In the genomic region with DNA sequence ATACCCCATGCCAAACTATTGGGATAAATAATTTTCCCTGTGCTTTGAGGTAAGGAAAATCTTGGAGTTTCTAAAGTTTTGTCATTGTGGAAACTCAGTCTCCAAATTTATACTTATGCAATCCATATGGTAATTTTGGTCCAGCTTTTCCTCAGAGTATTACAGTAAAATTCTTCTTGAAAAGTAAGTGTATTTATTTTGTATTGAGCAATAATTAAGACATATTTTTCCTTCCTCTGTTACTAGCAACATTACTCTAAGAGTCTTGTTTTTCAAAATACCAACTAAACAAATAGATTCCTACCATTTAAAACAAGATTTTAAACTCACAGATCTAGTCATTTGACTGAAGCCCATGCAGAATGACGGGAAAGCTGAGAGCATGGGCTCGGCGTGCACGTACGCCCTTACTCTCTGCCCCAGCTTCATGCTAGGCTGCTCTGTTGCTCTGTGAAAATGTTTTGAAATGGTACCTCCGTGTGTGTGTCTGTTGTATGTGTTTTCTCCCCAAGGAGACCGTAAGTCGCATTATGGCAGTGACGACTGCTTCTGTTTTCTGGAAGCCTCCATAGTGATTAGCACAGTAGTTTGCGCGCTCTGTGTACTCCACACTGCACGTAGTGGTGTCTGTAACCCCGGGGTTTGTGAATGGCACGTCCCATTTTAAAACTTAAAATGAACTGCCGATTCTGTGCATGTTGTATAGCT, we compare ENCODE assay signal across 9 cellular contexts.
DNase-seq lines count a peak whose midpoint lies in the region; ATAC-seq, FAIRE-seq and TF ChIP-seq lines count a peak whose summit lies in the region.
"Had no signal": no experiment of that assay in that cellular context is flagged by ENCODE, and none has a peak within 500 bp of the region (broad histone marks: within the 10 kb centered on the region; RNA-seq: fewer than 3 reads in every experiment).

No MANE protein-coding gene starts in this region.

- no peaks in the 10 kb centered on the region for H3F3A ChIP-seq in PC-9 (ENCODE audit: insufficient read depth, low read depth)

- H3K79me2 ChIP-seq in PC-9 (ENCODE audit: low read depth) = no peaks in the 10 kb centered on the region

- ATAC-seq in HG03432 (IDR thresholded peaks at IDR 0.05; ENCODE audit: unreplicated experiment) = no peak

- H3K9me3 ChIP-seq in AG04450 (ENCODE audit: control insufficient read depth, insufficient read depth, low read length) = no peaks in the 10 kb centered on the region
- no peaks in the 10 kb centered on the region for H3K9me3 ChIP-seq in PC-9 (ENCODE audit: insufficient read depth, low read depth)

- BruUV-seq in PC-9 (replicated peaks; lab: Mats Ljungman, UMichigan) = no TSS peak

- no peaks in the 10 kb centered on the region for H3K27me3 ChIP-seq in AG04450 (ENCODE audit: control insufficient read depth, insufficient read depth, low read length)
- H3K27me3 ChIP-seq in PC-9 (ENCODE audit: insufficient read depth, low read depth) = no peaks in the 10 kb centered on the region

- TF ChIP-seq POLR2A in H54 (IDR thresholded peaks at IDR 0.05; ENCODE audit: low read depth, low read length) = no peak

- peaks cover 27% of the 10 kb centered on the region for H3K4me1 Mint-ChIP-seq in activated naive CD8-positive, alpha-beta T cell treated with anti-CD3 and anti-CD28 coated beads for 36 hours

- peak overlapping the region; percentile 42 for H3K4me3 Mint-ChIP-seq in activated naive CD8-positive, alpha-beta T cell treated with anti-CD3 and anti-CD28 coated beads for 36 hours

- intact Hi-C loops in PC-9 (cut with micrococcal nuclease; ENCODE audit: unreplicated experiment) = no loop called here

- FAIRE-seq in H54 (lab: Jason Lieb, UNC) = no peak

- no peak overlapping the region for H2AFZ ChIP-seq in PC-9

- POLR2A ChIA-PET in AG04450 (lab: Yijun Ruan, JAX) (no interaction called here), PC-9 (lab: Charles Lee; ENCODE audit: unreplicated experiment) (interaction anchor here (0.6 kb wide), 1 partner anchor 1093 kb away, joined by 6 read pairs; no protein-coding TSS in a partner anchor)

- H3K4me1 ChIP-seq in PC-9 (replicated peaks; ENCODE audit: insufficient read depth) = no peaks in the 10 kb centered on the region

- peaks cover 19% of the 10 kb centered on the region for H3K36me3 Mint-ChIP-seq in activated naive CD8-positive, alpha-beta T cell treated with anti-CD3 and anti-CD28 coated beads for 36 hours

- peak overlapping the region; percentile 80 for H3K27ac ChIP-seq in AG04450 (ENCODE audit: low read depth, low read length)
- H3K27ac ChIP-seq in PC-9 = no peak overlapping the region

- H4K20me1 ChIP-seq in PC-9 (ENCODE audit: insufficient read depth) = no peaks in the 10 kb centered on the region

- no peaks in the 10 kb centered on the region; the same call in 1 of the 2 replicates for H3K9me2 ChIP-seq in PC-9 (ENCODE audit: insufficient read depth)

- peak overlapping the region; percentile 67 for H3K27ac Mint-ChIP-seq in activated naive CD8-positive, alpha-beta T cell treated with anti-CD3 and anti-CD28 coated beads for 36 hours

- CTCF ChIA-PET in AG04450 (lab: Charles Lee) (interaction anchor here (0.6 to 1.4 kb wide), 5 partner anchors 11 to 1278 kb away, joined by 3 to 5 read pairs (median 3); no protein-coding TSS in a partner anchor), PC-9 (lab: Charles Lee) (no interaction called here)

- TF ChIP-seq CTCF in AG04450 (IDR thresholded peaks at IDR 0.05; ENCODE audit: low read depth, low read length) (no peak), PC-9 (conservative IDR thresholded peaks at IDR 0.05) (no peak)

- H3K36me3 ChIP-seq in PC-9 (ENCODE audit: low read depth) = no peaks in the 10 kb centered on the region

- H3K4me2 ChIP-seq in PC-9 = no peak overlapping the region

- DNase-seq in AG04450 (ENCODE audit: low read depth, low spot score) = no peak
- DNase-seq in H54 (ENCODE audit: insufficient read length, low spot score) = peak; percentile 9
- no peak for DNase-seq in activated naive CD8-positive, alpha-beta T cell treated with anti-CD3 and anti-CD28 coated beads for 36 hours
- peak; percentile 56 for DNase-seq in midbrain (lab: John Stamatoyannopoulos, UW)
- no peak for DNase-seq in PC-9
- DNase-seq in middle frontal gyrus (ENCODE audit: extremely low spot score, low spot score) = no peak
- DNase-seq in stimulated activated naive CD4-positive, alpha-beta T cell treated with Interleukin-2 at 50 U/mL for 16 hours (lab: John Stamatoyannopoulos, UW) = no peak

- no peaks in the 10 kb centered on the region for H3K9me3 Mint-ChIP-seq in activated naive CD8-positive, alpha-beta T cell treated with anti-CD3 and anti-CD28 coated beads for 36 hours

- H3K27me3 Mint-ChIP-seq in activated naive CD8-positive, alpha-beta T cell treated with anti-CD3 and anti-CD28 coated beads for 36 hours = no peaks in the 10 kb centered on the region

- H3K4me3 ChIP-seq in AG04450 (ENCODE audit: low read depth, low read length) = no peak overlapping the region; the same call in 1 of the 2 replicates
- H3K4me3 ChIP-seq in PC-9 = no peak overlapping the region
- H3K4me3 ChIP-seq: lung had no signal

Comparison
In these comparisons a context has a peak if more than half of its experiments do, and no peak if none do; other contexts are left out.
1. DNase-seq: peak in H54 (single experiment) and midbrain (single experiment); none in AG04450 (single experiment), activated naive CD8-positive, alpha-beta T cell treated with anti-CD3 and anti-CD28 coated beads for 36 hours (single experiment), PC-9 (0 of 2), middle frontal gyrus (single experiment) and stimulated activated naive CD4-positive, alpha-beta T cell treated with Interleukin-2 at 50 U/mL for 16 hours (single experiment).